ENCODE assay signal across 9 cellular contexts in genomic region chr12:106978035-106978800, GRCh38. TPM values are rescaled to one million over a fixed set of nuclear protein-coding genes. Genes with fewer than 3 reads are reported as not detected.
DNase-seq lines count a peak whose midpoint lies in the region; ATAC-seq and TF ChIP-seq lines count a peak whose summit lies in the region.
"Had no signal": no experiment of that assay in that cellular context is flagged by ENCODE, and none has a peak within 500 bp of the region (broad histone marks: within the 10 kb centered on the region; RNA-seq: fewer than 3 reads in every experiment).

No MANE protein-coding gene starts in this region.

- no peak overlapping the region for H3K9ac ChIP-seq in fibroblast of lung (ENCODE audit: insufficient read depth, low read length)

- H3K4me3 ChIP-seq in fibroblast of lung (replicated peaks in 1 of 4; ENCODE audit: control extremely low read depth in 1 of 4, insufficient read depth in 1 of 4, low read depth in 3 of 4, low read length in 4 of 4) (no peak overlapping the region), ovary (no peak overlapping the region), lower lobe of right lung (no peak overlapping the region)

- H3K27ac ChIP-seq in fibroblast of lung (ENCODE audit: insufficient read depth, low read length): no peak overlapping the region
- H3K27ac ChIP-seq in ovary: no peak overlapping the region
- no peak overlapping the region for H3K27ac ChIP-seq in lower lobe of right lung

- H3K4me2 ChIP-seq in fibroblast of lung (ENCODE audit: extremely low read depth, insufficient read depth, low read length): no peak overlapping the region

- no peak for TF ChIP-seq EP300 in ovary (IDR thresholded peaks at IDR 0.05)

- TF ChIP-seq CTCF in fibroblast of lung (conservative IDR thresholded peaks at IDR 0.05 in 1 of 2, IDR thresholded peaks at IDR 0.05 in 1 of 2; ENCODE audit: low read depth in 1 of 2, low read length in 2 of 2) (no peak), ovary (IDR thresholded peaks at IDR 0.05) (no peak), lower lobe of right lung (IDR thresholded peaks at IDR 0.05) (no peak)

- DNase-seq in EL (peak; percentile 42), NCI-H69 (lab: John Stamatoyannopoulos, UW) (peak; percentile 92), fibroblast of lung (ENCODE audit: low read depth in 2 of 2) (peak; percentile 50 to 59), ovary (peak; percentile 64 to 80 (median 73)), lower lobe of right lung (no peak)
- no peak for DNase-seq in activated CD8-positive, alpha-beta memory T cell treated with anti-CD3 and anti-CD28 coated beads, Interleukin-2, amount 50 U/mL, for 48 hours
- DNase-seq: activated naive CD8-positive, alpha-beta T cell treated with anti-CD3 and anti-CD28 coated beads, Interleukin-2, amount 10 ng/mL, durations not matched to agents 7 days and 5 days had no signal

- no peak for TF ChIP-seq POLR2A in ovary (IDR thresholded peaks at IDR 0.05)

- no peak for ATAC-seq in HG02870 (IDR thresholded peaks at IDR 0.05; ENCODE audit: unreplicated experiment)
- ATAC-seq in lower lobe of right lung: no peak
- ATAC-seq in HG02571 (IDR thresholded peaks at IDR 0.05; ENCODE audit: unreplicated experiment): no peak

- H3K27me3 ChIP-seq in fibroblast of lung (ENCODE audit: control insufficient read depth, insufficient read depth, low read length): no peaks in the 10 kb centered on the region
- H3K27me3 ChIP-seq in ovary: no peaks in the 10 kb centered on the region
- no peaks in the 10 kb centered on the region for H3K27me3 ChIP-seq in lower lobe of right lung (ENCODE audit: low read depth)

- no peak overlapping the region for H2AFZ ChIP-seq in fibroblast of lung (ENCODE audit: low read length)

- H3K9me3 ChIP-seq in fibroblast of lung (ENCODE audit: control insufficient read depth, insufficient read depth, low read depth, low read length) (no peaks in the 10 kb centered on the region), ovary (no peaks in the 10 kb centered on the region), lower lobe of right lung (no peaks in the 10 kb centered on the region)

- no peaks in the 10 kb centered on the region for H4K20me1 ChIP-seq in fibroblast of lung (ENCODE audit: control insufficient read depth, extremely low read depth, insufficient read depth, low read length)

- no peaks in the 10 kb centered on the region for H3K79me2 ChIP-seq in fibroblast of lung (ENCODE audit: control insufficient read depth, insufficient read depth, low read length)

- H3K36me3 ChIP-seq in fibroblast of lung (ENCODE audit: control insufficient read depth, insufficient read depth, low read length) (no peaks in the 10 kb centered on the region), ovary (no peaks in the 10 kb centered on the region), lower lobe of right lung (no peaks in the 10 kb centered on the region)

- intact Hi-C loops in ovary (cut with DNase I) (no loop called here), lower lobe of right lung (cut with DNase I) (no loop called here)

- WGBS in ovary, 3 donors: 12 to 23% (median 16%) methylated on average over 9 of the region's 9 CpGs

- H3K4me1 ChIP-seq in fibroblast of lung (ENCODE audit: control insufficient read depth, extremely low read depth, insufficient read depth, low read length) (peaks cover 10% of the 10 kb centered on the region), ovary (ENCODE audit: insufficient read depth) (peaks cover 4% of the 10 kb centered on the region), lower lobe of right lung (peaks cover 25% of the 10 kb centered on the region)

RNA-seq across cellular contexts. Expression of gene MTERF2, which starts 8.7 kb away (rescaled TPM):
- total RNA-seq in fibroblast of lung (6.2 and 7.3 TPM in 2 replicates), ovary (10 to 100 TPM; 11.7 to 21.9 (median 15.3) TPM), lower lobe of right lung (13.6 TPM)
- polyA plus RNA-seq in fibroblast of lung (3.9 and 6.3 TPM in 2 replicates), ovary (10 to 100 TPM; 14.0 to 16.5 TPM)
- 4.2 and 5.8 TPM in 2 replicates for polyA plus RNA-seq in fibroblast of lung (2012)
- polyA minus RNA-seq in fibroblast of lung (ENCODE audit: low replicate concordance): not detected in 2 replicates

RNA-seq across cellular contexts. Expression of gene TMEM263, which starts 22.5 kb away (rescaled TPM):
- total RNA-seq in fibroblast of lung (81.7 and 97.9 TPM in 2 replicates), ovary (10 to 100 TPM; 37.8 to 55.7 (median 49.7) TPM), lower lobe of right lung (26.5 TPM)
- polyA plus RNA-seq in fibroblast of lung (71.5 and 116 TPM in 2 replicates), ovary (10 to 100 TPM; 17.2 to 28.8 TPM)
- 65.0 and 102 TPM in 2 replicates for polyA plus RNA-seq in fibroblast of lung (2012)
- 24.8 and 43.6 TPM in 2 replicates for polyA minus RNA-seq in fibroblast of lung (ENCODE audit: low replicate concordance)

Comparison
In these comparisons a context has a peak if more than half of its experiments do, and no peak if none do; other contexts are left out.
1. DNase-seq: peak in EL (single experiment), NCI-H69 (single experiment), fibroblast of lung (2 of 2) and ovary (5 of 5); none in lower lobe of right lung (single experiment) and activated CD8-positive, alpha-beta memory T cell treated with anti-CD3 and anti-CD28 coated beads, Interleukin-2, amount 50 U/mL, for 48 hours (single experiment).